Comparison of ENCODE assay signal across 13 cellular contexts in the genomic region with DNA sequence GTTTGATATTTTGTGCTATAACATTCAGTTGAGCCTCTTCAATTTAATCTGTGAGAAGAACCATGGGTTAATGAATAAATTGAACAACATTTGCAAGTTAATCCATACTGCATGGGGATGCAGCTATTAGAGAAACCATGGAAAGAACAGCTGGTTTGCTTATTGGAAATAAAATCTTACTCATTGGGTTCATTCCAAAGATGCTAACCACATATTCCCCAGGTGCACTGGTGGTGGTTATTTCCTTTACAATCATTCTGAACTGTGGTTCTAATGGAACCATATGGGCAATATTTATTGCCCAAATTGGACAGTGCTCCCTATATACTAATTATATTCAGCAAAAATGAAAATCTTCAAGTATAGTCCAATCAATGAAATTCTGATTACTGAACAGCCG.
DNase-seq lines count a peak whose midpoint lies in the region; ATAC-seq and TF ChIP-seq lines count a peak whose summit lies in the region.
"Had no signal": no experiment of that assay in that cellular context is flagged by ENCODE, and none has a peak within 500 bp of the region (broad histone marks: within the 10 kb centered on the region; RNA-seq: fewer than 3 reads in every experiment).

No MANE protein-coding gene starts in this region.

- H3K9me2 ChIP-seq in Karpas-422 (replicated peaks; ENCODE audit: insufficient read depth, low read length): no peaks in the 10 kb centered on the region

- intact Hi-C loops in mammary epithelial cell (cut with micrococcal nuclease): no loop called here
- intact Hi-C loops in breast epithelium (cut with DNase I; ENCODE audit: low total_unique reads): no loop called here

- CTCF ChIA-PET in mammary epithelial cell (lab: Charles Lee; ENCODE audit: low non-redundant PET): interaction anchor here (0.6 kb wide), 1 partner anchor 93 kb away, joined by 4 read pairs; no protein-coding TSS in a partner anchor

- BruUV-seq in mammary epithelial cell (replicated peaks; lab: Mats Ljungman, UMichigan): no TSS peak

- in situ Hi-C loops in mammary epithelial cell (cut with MboI; ENCODE audit: low sequenced_read_pairs in 2 of 2): no loop called here

- H3K27me3 ChIP-seq in mammary epithelial cell (ENCODE audit: insufficient read depth, low read length) (no peaks in the 10 kb centered on the region), breast epithelium (no peaks in the 10 kb centered on the region), Karpas-422 (ENCODE audit: low read length) (no peaks in the 10 kb centered on the region)

- no peaks in the 10 kb centered on the region for H3K4me1 ChIP-seq in mammary epithelial cell (ENCODE audit: insufficient read depth, low read length)
- no peaks in the 10 kb centered on the region for H3K4me1 ChIP-seq in breast epithelium
- H3K4me1 ChIP-seq in Karpas-422 (ENCODE audit: low read length): no peaks in the 10 kb centered on the region

- H3K27ac ChIP-seq in mammary epithelial cell (ENCODE audit: insufficient read depth, low read depth, low read length): no peak overlapping the region
- H3K27ac ChIP-seq in breast epithelium: no peak overlapping the region
- H3K27ac ChIP-seq in Karpas-422 (ENCODE audit: low read length): no peak overlapping the region
- H3K27ac ChIP-seq: 22Rv1 had no signal

- H3K36me3 ChIP-seq in mammary epithelial cell (ENCODE audit: insufficient read depth, low read length): no peaks in the 10 kb centered on the region
- no peaks in the 10 kb centered on the region for H3K36me3 ChIP-seq in breast epithelium
- no peaks in the 10 kb centered on the region for H3K36me3 ChIP-seq in Karpas-422 (ENCODE audit: insufficient read depth, low read length)

- dilution Hi-C loops in mammary epithelial cell (cut with HindIII; ENCODE audit: low sequenced_read_pairs): no loop called here

- DNase-seq in mammary epithelial cell (peak; percentile 12), breast epithelium (ENCODE audit: low spot score in 2 of 2) (no peak), choroid plexus epithelial cell (ENCODE audit: low read depth) (peak; percentile 5), myocyte (ENCODE audit: low read depth) (peak; percentile 52), Karpas-422 (no peak), NCI-H748 (lab: John Stamatoyannopoulos, UW; ENCODE audit: unreplicated experiment) (no peak)
- DNase-seq: CD8-positive, alpha-beta T cell; COR-L47; GF-D8; GOT3; H9 had no signal

- H3K79me2 ChIP-seq in mammary epithelial cell (ENCODE audit: insufficient read depth, low read length): no peaks in the 10 kb centered on the region
- H3K79me2 ChIP-seq in Karpas-422 (ENCODE audit: low read length): no peaks in the 10 kb centered on the region

- WGBS in mammary epithelial cell (ENCODE audit: low coverage, missing lambda C conversion rate): 100% methylated on average over 1 of the region's 1 CpG

- H3K9ac ChIP-seq in mammary epithelial cell (ENCODE audit: insufficient read depth, low read length) (no peak overlapping the region), Karpas-422 (ENCODE audit: low read length) (no peak overlapping the region)

- no peak overlapping the region for H2AFZ ChIP-seq in mammary epithelial cell (ENCODE audit: low read depth, low read length)
- H2AFZ ChIP-seq in Karpas-422 (ENCODE audit: low read length): no peak overlapping the region

- H3K9me3 ChIP-seq in mammary epithelial cell (replicated peaks; ENCODE audit: insufficient read depth, low read length) (peaks cover 4% of the 10 kb centered on the region), breast epithelium (peaks cover 0 to 13% of the 10 kb centered on the region in 2 donors), Karpas-422 (ENCODE audit: low read length) (peaks cover 25% of the 10 kb centered on the region)

- H3K4me2 ChIP-seq in mammary epithelial cell (ENCODE audit: insufficient read depth, low read depth, low read length): no peak overlapping the region
- H3K4me2 ChIP-seq in Karpas-422 (ENCODE audit: low read depth, low read length, poor library complexity, severe bottlenecking): no peak overlapping the region

- TF ChIP-seq POLR2A in breast epithelium (IDR thresholded peaks at IDR 0.05): no peak

- no peaks in the 10 kb centered on the region for H4K20me1 ChIP-seq in mammary epithelial cell (ENCODE audit: insufficient read depth, low read length)
- no peaks in the 10 kb centered on the region for H4K20me1 ChIP-seq in Karpas-422 (ENCODE audit: insufficient read depth, low read depth, low read length)

- no peak overlapping the region for H3K4me3 ChIP-seq in mammary epithelial cell (replicated peaks in 1 of 3; ENCODE audit: insufficient read depth in 1 of 3, low read depth in 2 of 3, low read length in 3 of 3)
- no peak overlapping the region for H3K4me3 ChIP-seq in breast epithelium
- H3K4me3 ChIP-seq in choroid plexus epithelial cell (ENCODE audit: low read depth, low read length): no peak overlapping the region
- H3K4me3 ChIP-seq in Karpas-422 (ENCODE audit: low read length): no peak overlapping the region

- ATAC-seq in HG03039 (IDR thresholded peaks at IDR 0.05; ENCODE audit: unreplicated experiment): no peak
- ATAC-seq: CD8-positive, alpha-beta T cell had no signal

- TF ChIP-seq CTCF in mammary epithelial cell (conservative IDR thresholded peaks at IDR 0.05 in 1 of 2, IDR thresholded peaks at IDR 0.05 in 1 of 2; ENCODE audit: extremely low read depth in 1 of 2, insufficient read depth in 1 of 2, low read depth in 1 of 2, low read length in 2 of 2): no peak
- TF ChIP-seq CTCF in breast epithelium (IDR thresholded peaks at IDR 0.05): no peak
- TF ChIP-seq CTCF in choroid plexus epithelial cell (conservative IDR thresholded peaks at IDR 0.05; ENCODE audit: low read depth, low read length): no peak

Comparison
In these comparisons a context has a peak if more than half of its experiments do, and no peak if none do; other contexts are left out.
1. DNase-seq: peak in mammary epithelial cell (single experiment), choroid plexus epithelial cell (single experiment) and myocyte (single experiment); none in breast epithelium (0 of 2), Karpas-422 (single experiment) and NCI-H748 (single experiment).